ENCODE assay signal across 1 cellular context in genomic region chr15:40160689-40161688, GRCh38.
TF ChIP-seq lines count a peak whose summit lies in the region.

TSS of gene BUB1B (plus strand) at chr15:40161069. CDS start at chr15:40161221, 152 bp downstream.

TF ChIP-seq in K562, 482 proteins besides CTCF, POLR2A, EP300 and RAD21 (continued from another document and continues in another):
- TF ChIP-seq AFF1 (IDR thresholded peaks at IDR 0.05; ENCODE audit: low read depth in 1 of 2, partially characterized antibody in 2 of 2) (peak; percentile 55 to 96), CHD1 (IDR thresholded peaks at IDR 0.05; ENCODE audit: low read length) (no peak), ZKSCAN3 (CRISPR knock-in tag; IDR thresholded peaks at IDR 0.05) (no peak), SUPT5H (IDR thresholded peaks at IDR 0.05) (peak; percentile 96), KDM2B (CRISPR knock-in tag; IDR thresholded peaks at IDR 0.05) (no peak), ZNF592 (IDR thresholded peaks at IDR 0.05) (peak; percentile 83), NFYB (IDR thresholded peaks at IDR 0.05; ENCODE audit: extremely low read depth, insufficient read length) (no peak), GATAD2A (IDR thresholded peaks at IDR 0.05) (no peak), CBFB (CRISPR knock-in tag; IDR thresholded peaks at IDR 0.05) (no peak), FOXK1 (CRISPR knock-in tag; IDR thresholded peaks at IDR 0.05; ENCODE audit: borderline replicate concordance) (0 out of 2 replicates have a peak, but pooled peaks have one; percentile 52), ZNF436 (CRISPR knock-in tag; IDR thresholded peaks at IDR 0.05) (no peak), ELF4 (CRISPR knock-in tag; IDR thresholded peaks at IDR 0.05) (peak; percentile 74), IRF2 (CRISPR knock-in tag; IDR thresholded peaks at IDR 0.05) (no peak), NBN (IDR thresholded peaks at IDR 0.05; ENCODE audit: low read depth) (0 out of 2 replicates have a peak, but pooled peaks have one; percentile 32), DMBX1 (CRISPR knock-in tag; IDR thresholded peaks at IDR 0.05; ENCODE audit: borderline replicate concordance) (no peak; the same call in 1 of the 2 replicates), ZNF165 (CRISPR knock-in tag; IDR thresholded peaks at IDR 0.05; ENCODE audit: borderline replicate concordance) (no peak), E2F6 (IDR thresholded peaks at IDR 0.05; ENCODE audit: borderline replicate concordance in 1 of 2, extremely low read depth in 1 of 2, insufficient read depth in 1 of 2, insufficient read length in 1 of 2, low read depth in 1 of 2, low read length in 1 of 2, poor library complexity in 1 of 2, severe bottlenecking in 1 of 2) (peak; percentile 19 to 60), ZNF785 (CRISPR knock-in tag; IDR thresholded peaks at IDR 0.05) (no peak), SIRT6 (IDR thresholded peaks at IDR 0.05; ENCODE audit: low read depth, low read length) (no peak), DDX20 (tag; IDR thresholded peaks at IDR 0.05; ENCODE audit: low read depth) (no peak), LEF1 (IDR thresholded peaks at IDR 0.05) (0 out of 2 replicates have a peak, but pooled peaks have one; percentile 17), ZNF707 (CRISPR knock-in tag; conservative IDR thresholded peaks at IDR 0.05) (no peak), HOXB6 (CRISPR knock-in tag; IDR thresholded peaks at IDR 0.05; ENCODE audit: borderline replicate concordance) (no peak), LARP7 (IDR thresholded peaks at IDR 0.05) (peak; percentile 80; the same call in 1 of the 2 replicates), RB1 (IDR thresholded peaks at IDR 0.05; ENCODE audit: low read depth) (peak; percentile 43; the same call in 1 of the 2 replicates), ARID1B (IDR thresholded peaks at IDR 0.05) (peak; percentile 36; the same call in 1 of the 2 replicates), ZFP30 (CRISPR knock-in tag; IDR thresholded peaks at IDR 0.05; ENCODE audit: borderline replicate concordance) (no peak), XRCC5 (IDR thresholded peaks at IDR 0.05; ENCODE audit: low read depth, low read length) (no peak), MNT (conservative IDR thresholded peaks at IDR 0.05) (peak; percentile 90 to 96), HDAC8 (tag; IDR thresholded peaks at IDR 0.05) (no peak), ZNF830 (CRISPR knock-in tag; IDR thresholded peaks at IDR 0.05) (no peak), ZNF445 (CRISPR knock-in tag; IDR thresholded peaks at IDR 0.05; ENCODE audit: low read depth) (no peak), ZNF644 (tag; IDR thresholded peaks at IDR 0.05; ENCODE audit: low read depth) (peak; percentile 71; the same call in 1 of the 2 replicates), ZNF407 (IDR thresholded peaks at IDR 0.05; ENCODE audit: low read depth) (no peak), ERF (CRISPR knock-in tag; IDR thresholded peaks at IDR 0.05) (no peak), RBM25 (IDR thresholded peaks at IDR 0.05; ENCODE audit: low read depth, low read length, severe bottlenecking) (no peak)
